In genomic region chr2:64748561-64748960, GRCh38 we compare ENCODE assay signal across 8 cellular contexts.
A peak's percentile ranks its signal among the peaks of the same experiment; 100 is the strongest.
DNase-seq lines count a peak whose midpoint lies in the region; FAIRE-seq and TF ChIP-seq lines count a peak whose summit lies in the region.

No MANE protein-coding gene starts in this region.

- H3F3A ChIP-seq in neural cell (ENCODE audit: insufficient read depth, low read length, poor library complexity, severe bottlenecking) = peaks cover 5% of the 10 kb centered on the region

- H3K27me3 Mint-ChIP-seq in Caco-2 (ENCODE audit: insufficient read depth, unreplicated experiment) = no peaks in the 10 kb centered on the region

- CTCF ChIA-PET in AG04450 (lab: Charles Lee) = interaction anchor here (0.7 to 1.6 kb wide), 4 partner anchors 94 to 137 kb away, joined by 3 to 16 read pairs (median 5); no protein-coding TSS in a partner anchor
- CTCF ChIA-PET in Caco-2 (lab: Charles Lee) = no interaction called here

- H3K27ac ChIP-seq in AG04450 (ENCODE audit: low read depth, low read length) (no peak overlapping the region), KMS-11 (no peak overlapping the region), neural cell (ENCODE audit: low read length) (no peak overlapping the region)

- intact Hi-C loops in Caco-2 (cut with micrococcal nuclease; ENCODE audit: unreplicated experiment) = no loop called here
- intact Hi-C loops in posterior vena cava (cut with DNase I) = no loop called here

- H2AFZ ChIP-seq in KMS-11 (ENCODE audit: low read depth) (no peak overlapping the region), neural cell (ENCODE audit: low read depth, low read length) (no peak overlapping the region)

- peaks cover 9% of the 10 kb centered on the region for H3K36me3 Mint-ChIP-seq in Caco-2 (ENCODE audit: insufficient read depth, unreplicated experiment)

- H3K36me3 ChIP-seq in KMS-11 (ENCODE audit: insufficient read depth) (no peaks in the 10 kb centered on the region), bronchial epithelial cell (ENCODE audit: control insufficient read depth, insufficient read depth, low read length) (no peaks in the 10 kb centered on the region), neural cell (ENCODE audit: insufficient read depth, low read length) (no peaks in the 10 kb centered on the region), Caco-2 (ENCODE audit: control insufficient read depth, insufficient read depth, low read length) (no peaks in the 10 kb centered on the region)

- H3K9me2 ChIP-seq in neural cell (ENCODE audit: insufficient read depth, low read length) = no peaks in the 10 kb centered on the region

- H3K9ac ChIP-seq in KMS-11 (no peak overlapping the region), neural cell (ENCODE audit: low read length) (no peak overlapping the region)

- H3K4me2 ChIP-seq in KMS-11 = 0 out of 2 replicates have a peak overlapping the region, but pooled peaks have one; percentile 82
- peak overlapping the region; percentile 81 for H3K4me2 ChIP-seq in neural cell (ENCODE audit: low read length)

- no peak for TF ChIP-seq EP300 in neural cell (conservative IDR thresholded peaks at IDR 0.05; ENCODE audit: poor library complexity, severe bottlenecking)

- H4K20me1 ChIP-seq in KMS-11 (ENCODE audit: insufficient read depth) (no peaks in the 10 kb centered on the region; the same call in 1 of the 2 replicates), neural cell (ENCODE audit: insufficient read depth) (no peaks in the 10 kb centered on the region)

- TF ChIP-seq RAD21 in neural cell (conservative IDR thresholded peaks at IDR 0.05) = no peak

- POLR2A ChIA-PET in AG04450 (lab: Yijun Ruan, JAX) (interaction anchor here (3.9 kb wide), 1 partner anchor 95 kb away, joined by 106 read pairs; the partner anchor contains the start of gene SERTAD2), Caco-2 (lab: Charles Lee) (interaction anchor here (0.7 kb wide), 1 partner anchor 571 kb away, joined by 4 read pairs; no protein-coding TSS in a partner anchor)

- H3K9me3 Mint-ChIP-seq in Caco-2 (ENCODE audit: unreplicated experiment) = no peaks in the 10 kb centered on the region

- no peak overlapping the region for H3K27ac Mint-ChIP-seq in Caco-2 (ENCODE audit: unreplicated experiment)

- FAIRE-seq in bronchial epithelial cell (lab: Jason Lieb, UNC) = no peak

- H3K4me3 Mint-ChIP-seq in Caco-2 (ENCODE audit: unreplicated experiment) = no peak overlapping the region

- H3K9me3 ChIP-seq in AG04450 (ENCODE audit: control insufficient read depth, insufficient read depth, low read length) (no peaks in the 10 kb centered on the region), neural cell (ENCODE audit: low read length) (no peaks in the 10 kb centered on the region), Caco-2 (no peaks in the 10 kb centered on the region)

- 0 out of 2 replicates have a peak overlapping the region, but pooled peaks have one; percentile 3 for H3K4me3 ChIP-seq in AG04450 (ENCODE audit: low read depth, low read length)
- H3K4me3 ChIP-seq in KMS-11 (IDR thresholded peaks at IDR 0.05; ENCODE audit: insufficient read depth, low read depth, low read length) = no peak overlapping the region
- H3K4me3 ChIP-seq in bronchial epithelial cell (ENCODE audit: low read depth, low read length) = peak overlapping the region; percentile 77
- peak overlapping the region; percentile 86 for H3K4me3 ChIP-seq in neural cell (ENCODE audit: low read length)
- H3K4me3 ChIP-seq in Caco-2 (ENCODE audit: low read depth, low read length) = no peak overlapping the region

- no TSS peak for BruUV-seq in Caco-2 (replicated peaks; lab: Mats Ljungman, UMichigan)

- no peak for DNase-seq in AG04450 (ENCODE audit: low read depth, low spot score)
- peak; percentile 6 for DNase-seq in bronchial epithelial cell (ENCODE audit: low read depth)
- no peak for DNase-seq in Caco-2
- no peak for DNase-seq in NCI-H2107 (lab: John Stamatoyannopoulos, UW)
- no peak for DNase-seq in posterior vena cava (ENCODE audit: low spot score)
- DNase-seq in nucleus accumbens (lab: John Stamatoyannopoulos, UW) = no peak

- H3K4me1 Mint-ChIP-seq in Caco-2 (ENCODE audit: low read depth, unreplicated experiment) = peaks cover 11% of the 10 kb centered on the region

- H3K27me3 ChIP-seq in AG04450 (ENCODE audit: control insufficient read depth, insufficient read depth, low read length) = no peaks in the 10 kb centered on the region
- no peaks in the 10 kb centered on the region for H3K27me3 ChIP-seq in KMS-11 (ENCODE audit: insufficient read depth, low read depth)
- no peaks in the 10 kb centered on the region for H3K27me3 ChIP-seq in bronchial epithelial cell (ENCODE audit: control insufficient read depth, insufficient read depth, low read length)
- no peaks in the 10 kb centered on the region for H3K27me3 ChIP-seq in neural cell (ENCODE audit: insufficient read depth, low read depth, low read length)
- no peaks in the 10 kb centered on the region for H3K27me3 ChIP-seq in Caco-2 (replicated peaks; ENCODE audit: control insufficient read depth, insufficient read depth, low read length)

- TF ChIP-seq CTCF in AG04450 (IDR thresholded peaks at IDR 0.05; ENCODE audit: low read depth, low read length) (no peak), KMS-11 (conservative IDR thresholded peaks at IDR 0.05; ENCODE audit: low read depth, low read length) (no peak), bronchial epithelial cell (IDR thresholded peaks at IDR 0.05; ENCODE audit: insufficient read depth, low read length, severe bottlenecking) (no peak), neural cell (IDR thresholded peaks at IDR 0.05; ENCODE audit: poor library complexity, severe bottlenecking) (no peak), Caco-2 (IDR thresholded peaks at IDR 0.05; ENCODE audit: insufficient read depth in 1 of 2, low read depth in 1 of 2, low read length in 1 of 2, severe bottlenecking in 1 of 2, unreplicated experiment in 1 of 2) (no peak)

- H3K4me1 ChIP-seq in KMS-11 (ENCODE audit: low read depth, poor library complexity, severe bottlenecking) (peaks cover 27% of the 10 kb centered on the region), Caco-2 (peaks cover 22% of the 10 kb centered on the region; the same call in 1 of the 2 replicates)

- H3K79me2 ChIP-seq in KMS-11 (ENCODE audit: insufficient read depth, low read depth) (no peaks in the 10 kb centered on the region), neural cell (replicated peaks; ENCODE audit: insufficient read depth, low read length) (no peaks in the 10 kb centered on the region)

TF ChIP-seq in neural cell, 6 proteins besides CTCF, POLR2A, EP300 and RAD21:
- TF ChIP-seq SMC3 (conservative IDR thresholded peaks at IDR 0.05; ENCODE audit: poor library complexity) (no peak), POLR2AphosphoS5 (IDR thresholded peaks at IDR 0.05) (no peak), MXI1 (conservative IDR thresholded peaks at IDR 0.05; ENCODE audit: poor library complexity, severe bottlenecking) (no peak), TAF1 (IDR thresholded peaks at IDR 0.05; ENCODE audit: low read depth) (no peak), REST (IDR thresholded peaks at IDR 0.05; ENCODE audit: borderline replicate concordance) (no peak), EZH2 (IDR thresholded peaks at IDR 0.05; ENCODE audit: borderline replicate concordance, insufficient read depth, low read length, poor library complexity, severe bottlenecking) (no peak)
TF ChIP-seq in neural cell: peak in this region for 0.

Comparison
In these comparisons a context has a peak if more than half of its experiments do, and no peak if none do; other contexts are left out.
1. H3K4me3 ChIP-seq: peak in AG04450 (single experiment), bronchial epithelial cell (single experiment) and neural cell (single experiment); none in KMS-11 (single experiment) and Caco-2 (single experiment).